ENCODE assay signal across 8 cellular contexts in the genomic region with DNA sequence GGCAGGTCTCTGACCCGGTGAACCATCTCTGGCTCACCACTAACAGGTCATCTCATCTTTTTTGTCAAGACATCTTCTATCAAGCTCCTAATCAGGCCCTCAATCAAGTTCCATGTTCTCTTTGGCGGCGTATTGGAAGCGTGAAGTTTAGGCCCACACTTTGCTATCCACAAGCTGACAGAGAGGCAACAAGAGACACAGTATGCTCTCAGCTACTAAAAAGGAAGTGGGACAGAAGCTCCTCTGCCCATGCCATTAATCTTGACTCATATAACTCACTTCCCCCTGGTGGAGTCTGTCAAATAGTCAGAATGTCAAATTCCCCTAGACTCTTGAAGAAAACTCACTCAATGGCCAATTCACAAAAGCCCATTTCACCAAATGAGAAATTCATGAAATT.
DNase-seq lines count a peak whose midpoint lies in the region; ATAC-seq and TF ChIP-seq lines count a peak whose summit lies in the region.

No MANE protein-coding gene starts in this region.

- no peaks in the 10 kb centered on the region for H3K4me1 ChIP-seq in Peyer's patch

- H3K4me3 ChIP-seq in Peyer's patch: no peak overlapping the region

- H3K36me3 ChIP-seq in Peyer's patch: no peaks in the 10 kb centered on the region

- ATAC-seq in GM18870 (IDR thresholded peaks at IDR 0.05; ENCODE audit: unreplicated experiment): peak; percentile 90
- peak; percentile 94 for ATAC-seq in HG02973 (IDR thresholded peaks at IDR 0.05; ENCODE audit: unreplicated experiment)

- no peaks in the 10 kb centered on the region for H3K27me3 ChIP-seq in Peyer's patch

- no peak for TF ChIP-seq POLR2A in Peyer's patch (IDR thresholded peaks at IDR 0.05)

- H3K9me3 ChIP-seq in Peyer's patch: no peaks in the 10 kb centered on the region

- peak in 1 of 6 experiments; percentile 9 for TF ChIP-seq CTCF in Peyer's patch (IDR thresholded peaks at IDR 0.05)

- peak; percentile 60 for DNase-seq in Ammon's horn (ENCODE audit: low spot score)
- peak; percentile 3 for DNase-seq in RPMI8226
- DNase-seq in glomerular visceral epithelial cell (ENCODE audit: extremely low spot score): peak; percentile 44
- no peak for DNase-seq in SHP77 (lab: John Stamatoyannopoulos, UW)
- no peak for DNase-seq in Peyer's patch
- no peak for DNase-seq in OCI-M2 (lab: John Stamatoyannopoulos, UW; ENCODE audit: unreplicated experiment)

- no peak overlapping the region for H3K27ac ChIP-seq in Peyer's patch

Comparison
In these comparisons a context has a peak if more than half of its experiments do, and no peak if none do; other contexts are left out.
1. DNase-seq: peak in Ammon's horn (single experiment), RPMI8226 (single experiment) and glomerular visceral epithelial cell (single experiment); none in SHP77 (0 of 2), Peyer's patch (0 of 3) and OCI-M2 (single experiment).